8 cellular contexts compared by ENCODE assay signal in genomic region chr9:128067622-128067897, GRCh38. TPM values are rescaled to one million over a fixed set of nuclear protein-coding genes. Genes with fewer than 3 reads are reported as not detected.
DNase-seq lines count a peak whose midpoint lies in the region; ATAC-seq and TF ChIP-seq lines count a peak whose summit lies in the region.

No MANE protein-coding gene starts in this region.

- POLR2A ChIA-PET in RWPE1 (lab: Yijun Ruan, JAX; ENCODE audit: low non-redundant PET): interaction anchor here (1.5 kb wide), 2 partner anchors 20 to 26 kb away, joined by 3 to 5 read pairs; no protein-coding TSS in a partner anchor

- H3K4me1 ChIP-seq in DND-41 (ENCODE audit: insufficient read depth, low read length) (peaks cover 62% of the 10 kb centered on the region), gastrocnemius medialis (peaks cover 32 to 38% of the 10 kb centered on the region in 2 donors)

- H3K9me3 ChIP-seq in DND-41 (ENCODE audit: insufficient read depth, low read length, severe bottlenecking) (no peaks in the 10 kb centered on the region), gastrocnemius medialis (no peaks in the 10 kb centered on the region)

- no peak for ATAC-seq in DND-41 (ENCODE audit: insufficient read depth, low read depth)
- ATAC-seq in gastrocnemius medialis: no peak
- ATAC-seq in HG02973 (IDR thresholded peaks at IDR 0.05; ENCODE audit: unreplicated experiment): no peak

- in situ Hi-C loops in gastrocnemius medialis (cut with MboI; ENCODE audit: low sequenced_read_pairs in 4 of 4): no loop called here

- no peak for DNase-seq in DND-41
- DNase-seq in RWPE1 (ENCODE audit: low spot score): no peak
- no peak for DNase-seq in fibroblast of villous mesenchyme (ENCODE audit: low read depth)
- DNase-seq in gastrocnemius medialis: no peak
- no peak for DNase-seq in H4 (ENCODE audit: low spot score)
- DNase-seq in GF-D8 (lab: John Stamatoyannopoulos, UW): no peak
- no peak for DNase-seq in COLO829 (ENCODE audit: low spot score)

- TF ChIP-seq CTCF in DND-41 (IDR thresholded peaks at IDR 0.05; ENCODE audit: borderline replicate concordance, extremely low read depth, low read length, poor library complexity, severe bottlenecking): no peak
- TF ChIP-seq CTCF in RWPE1 (conservative IDR thresholded peaks at IDR 0.05; ENCODE audit: low read depth): no peak
- TF ChIP-seq CTCF in fibroblast of villous mesenchyme (IDR thresholded peaks at IDR 0.05; ENCODE audit: insufficient read depth, low read depth, low read length): no peak
- TF ChIP-seq CTCF in gastrocnemius medialis (IDR thresholded peaks at IDR 0.05 in 4 of 5, conservative IDR thresholded peaks at IDR 0.05 in 1 of 5): no peak

- H3K36me3 ChIP-seq in DND-41 (ENCODE audit: insufficient read depth, low read length) (peaks cover 13% of the 10 kb centered on the region), gastrocnemius medialis (peaks cover 0 to 10% of the 10 kb centered on the region in 2 donors)

- H3K4me3 ChIP-seq in DND-41 (ENCODE audit: low read depth in 1 of 2, low read length in 2 of 2) (peak overlapping the region; percentile 49 to 71), fibroblast of villous mesenchyme (ENCODE audit: low read depth, low read length) (peak overlapping the region; percentile 64), gastrocnemius medialis (peak overlapping the region; percentile 60 to 94 (median 68))

- H3K27me3 ChIP-seq in DND-41 (ENCODE audit: insufficient read depth, low read length, poor library complexity) (no peaks in the 10 kb centered on the region), gastrocnemius medialis (no peaks in the 10 kb centered on the region)

- H3K79me2 ChIP-seq in DND-41 (ENCODE audit: insufficient read depth, low read length): peaks cover 65% of the 10 kb centered on the region

- intact Hi-C loops in gastrocnemius medialis (cut with DNase I; ENCODE audit: low total_unique reads): no loop called here

- CTCF ChIA-PET in RWPE1 (lab: Yijun Ruan, JAX): interaction anchor here (0.9 kb wide), 1 partner anchor 50 kb away, joined by 6 read pairs; no protein-coding TSS in a partner anchor

- peak overlapping the region; percentile 91 for H3K9ac ChIP-seq in DND-41 (ENCODE audit: low read depth, low read length)

- peak overlapping the region; percentile 82 for H2AFZ ChIP-seq in DND-41 (ENCODE audit: low read depth, low read length)

- H4K20me1 ChIP-seq in DND-41 (ENCODE audit: insufficient read depth, low read length): 0 out of 2 replicates have a peak, but pooled peaks cover 4% of the 10 kb centered on the region

- H3K27ac ChIP-seq in DND-41 (ENCODE audit: low read length) (peak overlapping the region; percentile 100), RWPE1 (peak overlapping the region; percentile 92), gastrocnemius medialis (peak overlapping the region; percentile 92 to 100 (median 96))

- peak overlapping the region; percentile 100 for H3K4me2 ChIP-seq in DND-41 (ENCODE audit: insufficient read depth, low read length)

- no peak for TF ChIP-seq POLR2A in gastrocnemius medialis (IDR thresholded peaks at IDR 0.05)

RNA-seq across cellular contexts. Expression of gene NAIF1, which starts 0.4 kb away (rescaled TPM):
- 6.8 and 10.8 TPM in 2 replicates for total RNA-seq in fibroblast of villous mesenchyme
- total RNA-seq in gastrocnemius medialis: 1 to 10 TPM; 3.6 to 7.4 (median 6.9) TPM
- total RNA-seq in H4 (2014; rRNA removed; shearing (Covaris generic)): 6.5 and 12.3 TPM in 2 replicates

RNA-seq across cellular contexts. Expression of gene SLC25A25, which starts 0.5 kb away (rescaled TPM):
- 36.1 and 47.5 TPM in 2 replicates for total RNA-seq in fibroblast of villous mesenchyme
- 10 to 100 TPM; 26.9 to 98.7 (median 46.0) TPM for total RNA-seq in gastrocnemius medialis
- 4.7 and 5.8 TPM in 2 replicates for total RNA-seq in H4 (2014; rRNA removed; shearing (Covaris generic))

RNA-seq across cellular contexts. Expression of gene PTGES2, which starts 60.0 kb away (rescaled TPM):
- total RNA-seq in fibroblast of villous mesenchyme (43.6 and 58.6 TPM in 2 replicates), gastrocnemius medialis (100 to 1,000 TPM in 3 of 4 donors, 10 to 100 TPM in 1; 95.2 to 266 (median 155) TPM)
- total RNA-seq in H4 (2014; rRNA removed; shearing (Covaris generic)): 25.7 and 37.0 TPM in 2 replicates
